Comparison of ENCODE assay signal across 22 cellular contexts in genomic region chr1:5678759-5679158, GRCh38.
A peak's percentile ranks its signal among the peaks of the same experiment; 100 is the strongest.
DNase-seq lines count a peak whose midpoint lies in the region; ATAC-seq, FAIRE-seq and TF ChIP-seq lines count a peak whose summit lies in the region.
"Had no signal": no experiment of that assay in that cellular context is flagged by ENCODE, and none has a peak within 500 bp of the region (broad histone marks: within the 10 kb centered on the region; RNA-seq: fewer than 3 reads in every experiment).

No MANE protein-coding gene starts in this region.

- H2AK5ac ChIP-seq in IMR-90 (ENCODE audit: low read depth, low read length) = no peak overlapping the region
- H2AK5ac ChIP-seq in H1 (ENCODE audit: low read depth, low read length) = no peak overlapping the region

- TF ChIP-seq CTCF in IMR-90 (conservative IDR thresholded peaks at IDR 0.05; ENCODE audit: low read depth, low read length) (no peak), K562 (IDR thresholded peaks at IDR 0.05 in 2 of 3, conservative IDR thresholded peaks at IDR 0.05 in 1 of 3; ENCODE audit: insufficient read depth in 2 of 3, low read depth in 1 of 3, low read length in 3 of 3) (no peak), H1 (IDR thresholded peaks at IDR 0.05; ENCODE audit: control extremely low read depth in 1 of 3, insufficient read depth in 1 of 3, low read depth in 1 of 3, low read length in 3 of 3) (no peak)

- in situ Hi-C loops in IMR-90 (cut with MboI; ENCODE audit: low sequenced_read_pairs) (no loop called here), K562 (cut with MboI) (no loop called here)

- peaks cover 8% of the 10 kb centered on the region; the same call in 1 of the 2 replicates for H3K23me2 ChIP-seq in H1 (ENCODE audit: low read depth, low read length)

- TF ChIP-seq POLR2A in IMR-90 (IDR thresholded peaks at IDR 0.05; ENCODE audit: low read depth, low read length) (no peak), K562 (conservative IDR thresholded peaks at IDR 0.05) (no peak), H1 (IDR thresholded peaks at IDR 0.05; ENCODE audit: control extremely low read depth in 1 of 2, low read depth in 2 of 2, low read length in 2 of 2) (no peak)

- H3K4me3 ChIP-seq in IMR-90 (ENCODE audit: insufficient read depth, low read depth, low read length) = no peak overlapping the region
- H3K4me3 ChIP-seq in K562 = no peak overlapping the region
- no peak overlapping the region for H3K4me3 ChIP-seq in H1 (ENCODE audit: extremely low read depth in 1 of 4, insufficient read depth in 2 of 4, low read depth in 3 of 4, low read length in 4 of 4)
- H3K4me3 ChIP-seq in CD8-positive, alpha-beta memory T cell (ENCODE audit: low read length) = no peak overlapping the region
- H3K4me3 ChIP-seq: BLaER1 had no signal

- H3K36me3 Mint-ChIP-seq in activated CD4-positive, alpha-beta memory T cell treated with anti-CD3 and anti-CD28 coated beads for 36 hours = peaks cover 6% of the 10 kb centered on the region
- H3K36me3 Mint-ChIP-seq in CD8-positive, alpha-beta memory T cell = peaks cover 0 to 5% (median 0%) of the 10 kb centered on the region in 3 donors
- H3K36me3 Mint-ChIP-seq: CD14-positive monocyte; CD4-positive, alpha-beta memory T cell; CD4-positive, CD25-positive, alpha-beta regulatory T cell had no signal

- DNase-seq in IMR-90 (no peak), K562 (ENCODE audit: extremely low read depth in 1 of 4, low spot score in 3 of 4) (no peak), H1 (ENCODE audit: low read depth in 1 of 2, low spot score in 2 of 2) (no peak), NCI-H526 (lab: John Stamatoyannopoulos, UW) (no peak)
- no peak for DNase-seq in activated CD4-positive, alpha-beta memory T cell treated with anti-CD3 and anti-CD28 coated beads for 36 hours
- no peak for DNase-seq in CD8-positive, alpha-beta memory T cell
- DNase-seq: 8988T; ACHN; BE2C; C1 segment of cervical spinal cord; Caco-2; Calu3; CD4-positive, alpha-beta memory T cell; CD4-positive, CD25-positive, alpha-beta regulatory T cell; DMS79 treated with DMSO at 0.1 percent for 48 hours; GF-D8 had no signal

- intact Hi-C loops in IMR-90 (cut with micrococcal nuclease) = no loop called here
- intact Hi-C loops in K562 (cut with micrococcal nuclease) = no loop called here
- intact Hi-C loops in activated CD4-positive, alpha-beta memory T cell treated with anti-CD3 and anti-CD28 coated beads for 36 hours (cut with micrococcal nuclease) = no loop called here

- POLR2A ChIA-PET in IMR-90 (lab: Charles Lee; ENCODE audit: unreplicated experiment) = no interaction called here
- POLR2A ChIA-PET in K562 (lab: Yijun Ruan, JAX) = no interaction called here
- POLR2A ChIA-PET in H1 (lab: Charles Lee; ENCODE audit: partially characterized antibody) = no interaction called here
- POLR2A ChIA-PET in activated CD4-positive, alpha-beta memory T cell treated with anti-CD3 and anti-CD28 coated beads for 36 hours (lab: Charles Lee) = no interaction called here
- POLR2A ChIA-PET in CD8-positive, alpha-beta memory T cell (lab: Charles Lee) = no interaction called here

- no peak overlapping the region for H2AK9ac ChIP-seq in IMR-90 (replicated peaks; ENCODE audit: low read depth, low read length, poor library complexity)

- H3K27me3 Mint-ChIP-seq in activated CD4-positive, alpha-beta memory T cell treated with anti-CD3 and anti-CD28 coated beads for 36 hours = peaks cover 6% of the 10 kb centered on the region
- H3K27me3 Mint-ChIP-seq in CD8-positive, alpha-beta memory T cell = peaks cover 4 to 16% of the 10 kb centered on the region in 2 donors

- H3K14ac ChIP-seq in IMR-90 (replicated peaks; ENCODE audit: low read depth, low read length) (no peak overlapping the region), H1 (ENCODE audit: insufficient read length) (no peak overlapping the region)

- no peaks in the 10 kb centered on the region for H4K20me1 ChIP-seq in IMR-90 (ENCODE audit: insufficient read depth, low read length)
- no peaks in the 10 kb centered on the region for H4K20me1 ChIP-seq in K562 (replicated peaks; ENCODE audit: control insufficient read depth, insufficient read depth, low read length)
- H4K20me1 ChIP-seq in H1 (replicated peaks in 1 of 2; ENCODE audit: control insufficient read depth in 1 of 2, insufficient read depth in 2 of 2, low read length in 2 of 2) = peaks cover 0 to 3% of the 10 kb centered on the region in 2 experiments
- H4K20me1 ChIP-seq: BLaER1 had no signal

- H2BK5ac ChIP-seq in IMR-90 (ENCODE audit: low read depth, low read length, poor library complexity, severe bottlenecking) (peak overlapping the region; percentile 33), H1 (ENCODE audit: low read depth, low read length) (no peak overlapping the region)

- H3K56ac ChIP-seq in IMR-90 (ENCODE audit: extremely low read depth, insufficient read depth, low read length) (no peak overlapping the region), H1 (replicated peaks; ENCODE audit: insufficient read length, low read depth, low read length) (peak overlapping the region; percentile 21)

- H3K9me1 ChIP-seq in IMR-90 (ENCODE audit: insufficient read depth, low read length) (no peaks in the 10 kb centered on the region), K562 (ENCODE audit: control insufficient read depth, insufficient read depth, low read length) (no peaks in the 10 kb centered on the region)

- ATAC-seq in IMR-90 (ENCODE audit: low read depth) (no peak), K562 (no peak)

- no peaks in the 10 kb centered on the region for H3K79me1 ChIP-seq in IMR-90 (ENCODE audit: low read depth in 1 of 2, low read length in 2 of 2)
- no peaks in the 10 kb centered on the region; the same call in 1 of the 2 replicates for H3K79me1 ChIP-seq in H1 (ENCODE audit: low read depth, low read length)

- H3K4me1 ChIP-seq in IMR-90 (ENCODE audit: control insufficient read depth, insufficient read depth, low read length) = no peaks in the 10 kb centered on the region
- no peaks in the 10 kb centered on the region for H3K4me1 ChIP-seq in K562 (replicated peaks in 1 of 2; ENCODE audit: control insufficient read depth in 2 of 2, insufficient read depth in 2 of 2, low read length in 2 of 2)
- no peaks in the 10 kb centered on the region for H3K4me1 ChIP-seq in H1 (replicated peaks in 1 of 4; ENCODE audit: control insufficient read depth in 3 of 4, insufficient read depth in 4 of 4, low read length in 3 of 4)
- H3K4me1 ChIP-seq in CD8-positive, alpha-beta memory T cell (ENCODE audit: insufficient read depth, low read length) = no peaks in the 10 kb centered on the region
- H3K4me1 ChIP-seq: BE2C, Caco-2 had no signal

- H3K9me3 ChIP-seq in IMR-90 (ENCODE audit: control insufficient read depth, insufficient read depth, low read length) (peaks cover 27% of the 10 kb centered on the region), K562 (replicated peaks; ENCODE audit: control insufficient read depth, insufficient read depth, low read depth, low read length) (no peaks in the 10 kb centered on the region), H1 (ENCODE audit: insufficient read depth in 2 of 2, low read depth in 1 of 2, low read length in 1 of 2) (no peaks in the 10 kb centered on the region)
- H3K9me3 ChIP-seq in CD8-positive, alpha-beta memory T cell (ENCODE audit: low read length) = no peaks in the 10 kb centered on the region
- H3K9me3 ChIP-seq: BE2C, Caco-2 had no signal

- no peak overlapping the region for H3K4ac ChIP-seq in IMR-90 (ENCODE audit: low read depth, low read length)
- H3K4ac ChIP-seq in H1 (replicated peaks; ENCODE audit: insufficient read length, low read depth, low read length) = no peak overlapping the region

- BruUV-seq in IMR-90 (replicated peaks; lab: Mats Ljungman, UMichigan) (no TSS peak), K562 (replicated peaks; lab: Mats Ljungman, UMichigan) (no TSS peak)

- WGBS in IMR-90 (ENCODE audit: extremely low coverage in 2 of 2, insufficient read length in 1 of 2), 2 experiments = 6 to 100% methylated on average over 1 of the region's 1 CpG
- 0% methylated on average over 1 of the region's 1 CpG for WGBS in K562 (ENCODE audit: insufficient coverage, low coverage, missing lambda C conversion rate)
- 73 to 100% methylated on average over 1 of the region's 1 CpG for WGBS in H1 (ENCODE audit: extremely low coverage in 1 of 2, insufficient coverage in 1 of 2, insufficient read length in 1 of 2, insufficient replicate concordance in 2 of 2, low coverage in 1 of 2, low lambda C conversion rate in 2 of 2, missing lambda C conversion rate in 1 of 2), 2 experiments

- H2AFZ ChIP-seq in IMR-90 (replicated peaks; ENCODE audit: low read length, poor library complexity) (no peak overlapping the region), K562 (ENCODE audit: low read depth, low read length) (no peak overlapping the region), H1 (ENCODE audit: low read length) (no peak overlapping the region)

- FAIRE-seq in K562 (lab: Jason Lieb, UNC) = no peak
- no peak for FAIRE-seq in H1 (lab: Jason Lieb, UNC)
- FAIRE-seq: A204.1, D721Med, G401.6, GM12891 had no signal

- CTCF ChIA-PET in IMR-90 (lab: Yijun Ruan, JAX) = no interaction called here
- CTCF ChIA-PET in K562 (lab: Yijun Ruan, JAX; ENCODE audit: low intra/inter-chr PET ratio) = no interaction called here
- CTCF ChIA-PET in H1 (lab: Charles Lee; ENCODE audit: partially characterized antibody) = no interaction called here
- CTCF ChIA-PET in activated CD4-positive, alpha-beta memory T cell treated with anti-CD3 and anti-CD28 coated beads for 36 hours (lab: Charles Lee) = interaction anchor here (0.7 kb wide), 1 partner anchor 205 kb away, joined by 3 read pairs; no protein-coding TSS in a partner anchor
- CTCF ChIA-PET in CD8-positive, alpha-beta memory T cell (lab: Charles Lee) = no interaction called here

- no peak overlapping the region for H3K18ac ChIP-seq in IMR-90 (ENCODE audit: low read depth, low read length)
- no peak overlapping the region for H3K18ac ChIP-seq in H1 (ENCODE audit: extremely low read depth, low read length)

- no peak overlapping the region for H3K9ac ChIP-seq in IMR-90 (ENCODE audit: low read depth, low read length)
- H3K9ac ChIP-seq in K562 (ENCODE audit: insufficient read depth in 1 of 2, low read depth in 2 of 2, low read length in 2 of 2) = no peak overlapping the region
- H3K9ac ChIP-seq in H1 (replicated peaks in 1 of 4; ENCODE audit: extremely low read depth in 1 of 4, low read depth in 3 of 4, low read length in 3 of 4) = no peak overlapping the region
- H3K9ac ChIP-seq: BLaER1 had no signal

- H4K91ac ChIP-seq in IMR-90 (ENCODE audit: insufficient read depth, low read depth, low read length) (no peak overlapping the region), H1 (replicated peaks; ENCODE audit: insufficient read length, low read length) (no peak overlapping the region)

- no peak for TF ChIP-seq RAD21 in IMR-90 (IDR thresholded peaks at IDR 0.05; ENCODE audit: low read length)
- no peak for TF ChIP-seq RAD21 in K562 (CRISPR knock-in tag; conservative IDR thresholded peaks at IDR 0.05 in 1 of 2, IDR thresholded peaks at IDR 0.05 in 1 of 2)
- no peak for TF ChIP-seq RAD21 in H1 (IDR thresholded peaks at IDR 0.05 in 1 of 2, conservative IDR thresholded peaks at IDR 0.05 in 1 of 2; ENCODE audit: low read depth in 2 of 2, low read length in 2 of 2)

- H3K4me1 Mint-ChIP-seq in activated CD4-positive, alpha-beta memory T cell treated with anti-CD3 and anti-CD28 coated beads for 36 hours (ENCODE audit: low read depth) = no peaks in the 10 kb centered on the region
- H3K4me1 Mint-ChIP-seq in CD8-positive, alpha-beta memory T cell = peaks cover 3 to 13% (median 13%) of the 10 kb centered on the region in 3 donors
- H3K4me1 Mint-ChIP-seq: CD14-positive monocyte; CD4-positive, CD25-positive, alpha-beta regulatory T cell had no signal

- H2BK20ac ChIP-seq in IMR-90 (ENCODE audit: low read depth, low read length) (no peak overlapping the region), H1 (ENCODE audit: low read length) (no peak overlapping the region)

- no peak overlapping the region for H3K4me3 Mint-ChIP-seq in activated CD4-positive, alpha-beta memory T cell treated with anti-CD3 and anti-CD28 coated beads for 36 hours
- no peak overlapping the region for H3K4me3 Mint-ChIP-seq in CD8-positive, alpha-beta memory T cell
- H3K4me3 Mint-ChIP-seq: CD14-positive monocyte; CD4-positive, CD25-positive, alpha-beta regulatory T cell had no signal

- peaks cover 12% of the 10 kb centered on the region for H3K9me3 Mint-ChIP-seq in activated CD4-positive, alpha-beta memory T cell treated with anti-CD3 and anti-CD28 coated beads for 36 hours
- H3K9me3 Mint-ChIP-seq in CD8-positive, alpha-beta memory T cell = peaks cover 8 to 19% (median 17%) of the 10 kb centered on the region in 5 donors

- TF ChIP-seq EP300 in K562 (IDR thresholded peaks at IDR 0.05; ENCODE audit: low read length) (no peak), H1 (IDR thresholded peaks at IDR 0.05; ENCODE audit: borderline replicate concordance in 1 of 2, low read depth in 2 of 2, low read length in 2 of 2) (no peak)

- no peak overlapping the region for H3K23ac ChIP-seq in IMR-90 (ENCODE audit: low read depth, low read length)
- H3K23ac ChIP-seq in H1 (ENCODE audit: insufficient read length) = no peak overlapping the region

- H3K27ac ChIP-seq in IMR-90 (ENCODE audit: insufficient read depth, low read length) (no peak overlapping the region), K562 (ENCODE audit: extremely low read depth, low read depth, low read length) (no peak overlapping the region), H1 (ENCODE audit: low read depth, low read length) (no peak overlapping the region)
- H3K27ac ChIP-seq in CD8-positive, alpha-beta memory T cell (ENCODE audit: low read depth, low read length) = no peak overlapping the region
- H3K27ac ChIP-seq: BLaER1 had no signal

- H3K79me2 ChIP-seq in K562 (ENCODE audit: control insufficient read depth, insufficient read depth, low read length) (no peaks in the 10 kb centered on the region), H1 (ENCODE audit: control insufficient read depth in 1 of 2, insufficient read depth in 2 of 2, low read length in 2 of 2) (no peaks in the 10 kb centered on the region)

- H4K5ac ChIP-seq in IMR-90 (ENCODE audit: low read depth, low read length) (no peak overlapping the region), H1 (ENCODE audit: insufficient read length, low read depth, low read length) (no peak overlapping the region)

- no peak overlapping the region for H2BK12ac ChIP-seq in H1 (ENCODE audit: low read depth, low read length)

- H4K8ac ChIP-seq in IMR-90 (ENCODE audit: low read depth in 2 of 2, low read length in 2 of 2) = no peak overlapping the region
- no peak overlapping the region for H4K8ac ChIP-seq in H1 (ENCODE audit: extremely low read depth, insufficient read depth, low read length)

- no peak overlapping the region for H3K27ac Mint-ChIP-seq in activated CD4-positive, alpha-beta memory T cell treated with anti-CD3 and anti-CD28 coated beads for 36 hours
- H3K27ac Mint-ChIP-seq in CD8-positive, alpha-beta memory T cell = no peak overlapping the region
- H3K27ac Mint-ChIP-seq: CD14-positive monocyte; CD4-positive, CD25-positive, alpha-beta regulatory T cell had no signal

- H3K4me2 ChIP-seq in IMR-90 (ENCODE audit: low read depth, low read length) (no peak overlapping the region), K562 (ENCODE audit: insufficient read depth, low read length) (no peak overlapping the region), H1 (ENCODE audit: insufficient read depth in 1 of 2, low read depth in 2 of 2, low read length in 2 of 2) (no peak overlapping the region)

- H2BK15ac ChIP-seq in IMR-90 (ENCODE audit: low read depth, low read length) (no peak overlapping the region), H1 (ENCODE audit: low read length) (no peak overlapping the region)

- H3K36me3 ChIP-seq in IMR-90 (ENCODE audit: control insufficient read depth, insufficient read depth, low read length) (no peaks in the 10 kb centered on the region), K562 (ENCODE audit: control insufficient read depth, insufficient read depth, low read length) (no peaks in the 10 kb centered on the region), H1 (ENCODE audit: control insufficient read depth in 2 of 4, insufficient read depth in 4 of 4, low read length in 3 of 4) (no peaks in the 10 kb centered on the region)
- no peaks in the 10 kb centered on the region for H3K36me3 ChIP-seq in CD8-positive, alpha-beta memory T cell (ENCODE audit: insufficient read depth, low read length)
- H3K36me3 ChIP-seq: BE2C, BLaER1 had no signal

- no peaks in the 10 kb centered on the region for H3K27me3 ChIP-seq in IMR-90 (ENCODE audit: control insufficient read depth, insufficient read depth, low read length)
- H3K27me3 ChIP-seq in K562 (ENCODE audit: control insufficient read depth in 2 of 2, insufficient read depth in 2 of 2, low read length in 2 of 2) = peaks cover 0 to 12% of the 10 kb centered on the region in 2 experiments; a peak in 1 of 5 replicates
- no peaks in the 10 kb centered on the region; a peak in 1 of 7 replicates for H3K27me3 ChIP-seq in H1 (replicated peaks in 1 of 4; ENCODE audit: control insufficient read depth in 3 of 4, extremely low read depth in 1 of 4, insufficient read depth in 3 of 4, low read length in 3 of 4)
- H3K27me3 ChIP-seq in CD8-positive, alpha-beta memory T cell (ENCODE audit: insufficient read depth, low read length, poor library complexity, severe bottlenecking) = no peaks in the 10 kb centered on the region
- H3K27me3 ChIP-seq: BE2C, BLaER1 had no signal

- dilution Hi-C loops in IMR-90 (cut with HindIII; ENCODE audit: low sequenced_read_pairs, unreplicated experiment) = no loop called here

- H2BK120ac ChIP-seq in IMR-90 (ENCODE audit: low read depth, low read length) (no peak overlapping the region), H1 (replicated peaks; ENCODE audit: low read depth, low read length) (no peak overlapping the region)
